Comparison of ENCODE assay signal across 8 cellular contexts in the genomic region with DNA sequence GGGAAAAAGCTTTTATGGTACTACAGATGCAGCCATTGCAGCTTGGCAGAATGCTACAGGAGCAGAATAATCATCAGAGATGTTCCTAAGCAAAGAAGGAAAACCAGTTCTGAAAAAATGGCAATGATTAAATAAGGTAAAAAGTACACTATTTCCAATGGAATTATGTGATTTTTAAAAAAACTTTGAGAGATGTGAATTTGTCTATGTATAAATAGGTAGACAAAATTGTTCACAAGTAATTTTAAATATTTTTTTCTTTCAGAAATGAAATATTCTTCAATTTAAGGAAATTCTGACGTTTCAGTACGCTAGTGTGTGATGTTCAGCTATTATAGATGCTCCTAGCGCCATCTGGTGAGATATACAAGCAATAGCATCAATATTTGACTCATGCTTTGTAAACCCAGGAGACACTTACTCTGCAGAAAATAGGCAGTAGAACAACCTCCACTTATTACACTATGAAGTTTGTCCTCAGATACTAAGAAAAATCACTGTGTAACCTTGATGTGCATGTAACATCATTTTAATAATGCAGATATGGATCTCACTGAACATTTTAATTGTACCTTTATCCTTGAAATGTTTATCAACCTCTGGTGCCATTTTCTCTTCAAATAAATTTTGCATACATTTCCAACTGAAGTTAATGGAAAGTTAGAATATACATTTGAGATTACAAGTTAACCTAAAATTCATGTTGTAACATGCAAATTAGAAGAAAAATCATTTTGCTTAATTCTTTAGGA.
DNase-seq lines count a peak whose midpoint lies in the region; ATAC-seq, FAIRE-seq and TF ChIP-seq lines count a peak whose summit lies in the region.

No MANE protein-coding gene starts in this region.

- H2BK120ac ChIP-seq in neuronal stem cell (ENCODE audit: low read depth, low read length), result no peak overlapping the region

- H3F3A ChIP-seq in SU-DHL-6 (ENCODE audit: insufficient read depth), result no peaks in the 10 kb centered on the region

- peaks cover 3% of the 10 kb centered on the region for H3K27me3 Mint-ChIP-seq in T-helper 2 cell treated with Interferon-gamma antibody and Interleukin-4, amounts not matched to agents 5 μg/mL and 100 μg/mL, for 36 hours (ENCODE audit: low read depth)

- no peak overlapping the region for H3K14ac ChIP-seq in neuronal stem cell (ENCODE audit: low read length)

- DNase-seq in AG04450 (ENCODE audit: low read depth, low spot score) (peak; percentile 29), GM12892 (ENCODE audit: insufficient read length) (peak; percentile 11), NCI-H1105 treated with DMSO at 0.1 percent for 48 hours (lab: John Stamatoyannopoulos, UW) (peak; percentile 84), fibroblast of pulmonary artery (ENCODE audit: low read depth) (peak; percentile 85), neuronal stem cell (ENCODE audit: low spot score) (peak; percentile 37)
- no peak for DNase-seq in T-helper 2 cell treated with Interferon-gamma antibody and Interleukin-4, amounts not matched to agents 5 μg/mL and 100 μg/mL, for 36 hours (ENCODE audit: low spot score)

- CTCF ChIA-PET in AG04450 (lab: Charles Lee), result interaction anchor here (0.9 to 3.8 kb wide), 25 partner anchors 9 to 447 kb away, joined by 3 to 147 read pairs (median 4); a partner anchor contains a TSS

- no peak overlapping the region for H3K18ac ChIP-seq in neuronal stem cell (ENCODE audit: low read length)

- H2AFZ ChIP-seq in SU-DHL-6 (ENCODE audit: low read depth, low read length, severe bottlenecking) (no peak overlapping the region), neuronal stem cell (ENCODE audit: low read length) (peak overlapping the region; percentile 71)

- no peak overlapping the region for H3K9ac ChIP-seq in SU-DHL-6 (ENCODE audit: low read length)
- no peak overlapping the region for H3K9ac ChIP-seq in neuronal stem cell (ENCODE audit: low read depth, low read length, poor library complexity)

- H3K4me1 ChIP-seq in neuronal stem cell (ENCODE audit: control insufficient read depth in 2 of 2, insufficient read depth in 1 of 2, low read depth in 1 of 2, low read length in 2 of 2), result no peaks in the 10 kb centered on the region

- no peak overlapping the region for H4K91ac ChIP-seq in neuronal stem cell (ENCODE audit: low read depth, low read length, poor library complexity)

- no peak overlapping the region for H3K4me3 ChIP-seq in AG04450 (ENCODE audit: low read depth, low read length)
- H3K4me3 ChIP-seq in SU-DHL-6 (ENCODE audit: insufficient read depth, low read length, poor library complexity, severe bottlenecking), result no peak overlapping the region
- no peak overlapping the region for H3K4me3 ChIP-seq in fibroblast of pulmonary artery (replicated peaks; ENCODE audit: low read depth, low read length)
- no peak overlapping the region for H3K4me3 ChIP-seq in neuronal stem cell (ENCODE audit: low read length in 2 of 2)

- POLR2A ChIA-PET in AG04450 (lab: Yijun Ruan, JAX), result interaction anchor here (1.3 kb wide), 1 partner anchor 152 kb away, joined by 6 read pairs; a partner anchor contains a TSS

- TF ChIP-seq CTCF in AG04450 (IDR thresholded peaks at IDR 0.05; ENCODE audit: low read depth, low read length) (peak; percentile 79), SU-DHL-6 (IDR thresholded peaks at IDR 0.05; ENCODE audit: insufficient read depth, low read length, poor library complexity, severe bottlenecking) (peak; percentile 46), fibroblast of pulmonary artery (IDR thresholded peaks at IDR 0.05; ENCODE audit: low read length, missing control alignments) (peak; percentile 74)

- H3K4me1 Mint-ChIP-seq in T-helper 2 cell treated with Interferon-gamma antibody and Interleukin-4, amounts not matched to agents 5 μg/mL and 100 μg/mL, for 36 hours (ENCODE audit: low read depth), result peaks cover 32% of the 10 kb centered on the region

- H3K9me3 Mint-ChIP-seq in T-helper 2 cell treated with Interferon-gamma antibody and Interleukin-4, amounts not matched to agents 5 μg/mL and 100 μg/mL, for 36 hours, result peaks cover 22% of the 10 kb centered on the region

- H3K36me3 Mint-ChIP-seq in T-helper 2 cell treated with Interferon-gamma antibody and Interleukin-4, amounts not matched to agents 5 μg/mL and 100 μg/mL, for 36 hours (ENCODE audit: low read depth), result peaks cover 15% of the 10 kb centered on the region

- no peak overlapping the region for H2BK15ac ChIP-seq in neuronal stem cell (ENCODE audit: low read length)

- no peak overlapping the region for H3K4me2 ChIP-seq in SU-DHL-6 (ENCODE audit: low read depth, low read length, poor library complexity, severe bottlenecking)
- H3K4me2 ChIP-seq in neuronal stem cell (ENCODE audit: insufficient read depth, low read length, poor library complexity, severe bottlenecking), result no peak overlapping the region

- H3K79me2 ChIP-seq in SU-DHL-6 (ENCODE audit: insufficient read depth, low read length), result no peaks in the 10 kb centered on the region

- peak; percentile 96 for FAIRE-seq in GM12892 (lab: Jason Lieb, UNC)

- H3K27ac Mint-ChIP-seq in T-helper 2 cell treated with Interferon-gamma antibody and Interleukin-4, amounts not matched to agents 5 μg/mL and 100 μg/mL, for 36 hours, result no peak overlapping the region

- H3K4ac ChIP-seq in neuronal stem cell (ENCODE audit: low read length), result no peak overlapping the region

- H4K20me1 ChIP-seq in SU-DHL-6 (ENCODE audit: low read depth, low read length), result no peaks in the 10 kb centered on the region

- H3K36me3 ChIP-seq in SU-DHL-6 (ENCODE audit: low read length), result no peaks in the 10 kb centered on the region
- H3K36me3 ChIP-seq in neuronal stem cell (replicated peaks in 1 of 2; ENCODE audit: control insufficient read depth in 2 of 2, insufficient read depth in 2 of 2, low read length in 2 of 2), result no peaks in the 10 kb centered on the region

- H3K9me3 ChIP-seq in AG04450 (ENCODE audit: control insufficient read depth, insufficient read depth, low read length), result no peaks in the 10 kb centered on the region
- no peaks in the 10 kb centered on the region for H3K9me3 ChIP-seq in SU-DHL-6 (ENCODE audit: insufficient read depth, low read length)
- peaks cover 0 to 3% of the 10 kb centered on the region in 2 donors for H3K9me3 ChIP-seq in neuronal stem cell (replicated peaks in 1 of 2; ENCODE audit: control insufficient read depth in 2 of 2, insufficient read depth in 1 of 2, low read depth in 1 of 2, low read length in 2 of 2)

- H3K4me3 Mint-ChIP-seq in T-helper 2 cell treated with Interferon-gamma antibody and Interleukin-4, amounts not matched to agents 5 μg/mL and 100 μg/mL, for 36 hours, result no peak overlapping the region

- H4K8ac ChIP-seq in neuronal stem cell (ENCODE audit: low read depth, low read length), result no peak overlapping the region

- no peak for TF ChIP-seq POLR2A in GM12892 (IDR thresholded peaks at IDR 0.05; ENCODE audit: low read depth, low read length)

- H3K23ac ChIP-seq in neuronal stem cell (ENCODE audit: low read depth, low read length, poor library complexity), result no peak overlapping the region

- no peak overlapping the region for H2BK12ac ChIP-seq in neuronal stem cell (ENCODE audit: low read length)

- ATAC-seq in HG02642 (IDR thresholded peaks at IDR 0.05; ENCODE audit: poor library complexity, unreplicated experiment), result peak; percentile 72

- H3K27me3 ChIP-seq in AG04450 (ENCODE audit: control insufficient read depth, insufficient read depth, low read length) (no peaks in the 10 kb centered on the region), SU-DHL-6 (ENCODE audit: low read length) (no peaks in the 10 kb centered on the region), neuronal stem cell (ENCODE audit: control insufficient read depth in 3 of 3, insufficient read depth in 3 of 3, low read depth in 1 of 3, low read length in 3 of 3) (no peaks in the 10 kb centered on the region)

- H2BK5ac ChIP-seq in neuronal stem cell (ENCODE audit: low read length), result no peak overlapping the region

- no peak overlapping the region for H2AK5ac ChIP-seq in neuronal stem cell (ENCODE audit: low read depth, low read length)

- H3K79me1 ChIP-seq in neuronal stem cell (ENCODE audit: low read depth, low read length), result no peaks in the 10 kb centered on the region

- H3K27ac ChIP-seq in AG04450 (ENCODE audit: low read depth, low read length), result no peak overlapping the region
- no peak overlapping the region for H3K27ac ChIP-seq in SU-DHL-6 (ENCODE audit: low read depth, low read length)
- no peak overlapping the region for H3K27ac ChIP-seq in neuronal stem cell (replicated peaks; ENCODE audit: low read length)

- WGBS in neuronal stem cell (ENCODE audit: extremely low coverage in 2 of 2, insufficient read length in 2 of 2, insufficient replicate concordance in 1 of 2), 2 donors, result no CpG with 5 or more reads among the region's 3 CpGs

- H3K9me2 ChIP-seq in SU-DHL-6 (replicated peaks; ENCODE audit: insufficient read depth, low read length), result no peaks in the 10 kb centered on the region
